In genomic region chr15:51536965-51537574, GRCh38 we compare ENCODE assay signal across 9 cellular contexts.
DNase-seq lines count a peak whose midpoint lies in the region; ATAC-seq and TF ChIP-seq lines count a peak whose summit lies in the region.
"Had no signal": no experiment of that assay in that cellular context is flagged by ENCODE, and none has a peak within 500 bp of the region (broad histone marks: within the 10 kb centered on the region; RNA-seq: fewer than 3 reads in every experiment).

No MANE protein-coding gene starts in this region.

- H3K36me3 ChIP-seq in colonic mucosa (no peaks in the 10 kb centered on the region), neutrophil (peaks cover 36% of the 10 kb centered on the region), vagina (no peaks in the 10 kb centered on the region)

- no peaks in the 10 kb centered on the region for H3K27me3 ChIP-seq in colonic mucosa
- no peaks in the 10 kb centered on the region for H3K27me3 ChIP-seq in neutrophil
- no peaks in the 10 kb centered on the region for H3K27me3 ChIP-seq in vagina

- H3K9me3 ChIP-seq in colonic mucosa (no peaks in the 10 kb centered on the region), neutrophil (no peaks in the 10 kb centered on the region), vagina (no peaks in the 10 kb centered on the region)

- H3K9me3 Mint-ChIP-seq in stimulated activated naive CD8-positive, alpha-beta T cell treated with anti-CD3 and anti-CD28 coated beads, Interleukin-15, amount 100 ng/mL, for 72 hours: peaks cover 0 to 2% of the 10 kb centered on the region in 2 donors

- H3K4me1 ChIP-seq in colonic mucosa (no peaks in the 10 kb centered on the region), neutrophil (ENCODE audit: control insufficient read depth in 1 of 2, insufficient read depth in 1 of 2, low read depth in 1 of 2, low read length in 1 of 2) (no peaks in the 10 kb centered on the region), vagina (no peaks in the 10 kb centered on the region)

- intact Hi-C loops in colonic mucosa (cut with DNase I): no loop called here
- intact Hi-C loops in vagina (cut with DNase I): no loop called here

- H3K9ac ChIP-seq in colonic mucosa (ENCODE audit: low read depth in 2 of 2, low read length in 2 of 2): no peak overlapping the region

- H3K27ac ChIP-seq in colonic mucosa (no peak overlapping the region), neutrophil (peak overlapping the region; percentile 3), vagina (no peak overlapping the region)

- H3K4me3 ChIP-seq in colonic mucosa (no peak overlapping the region), neutrophil (ENCODE audit: low read depth in 1 of 2, low read length in 1 of 2) (no peak overlapping the region), vagina (no peak overlapping the region)

- no peaks in the 10 kb centered on the region for H3K27me3 Mint-ChIP-seq in stimulated activated naive CD8-positive, alpha-beta T cell treated with anti-CD3 and anti-CD28 coated beads, Interleukin-15, amount 100 ng/mL, for 72 hours
- H3K27me3 Mint-ChIP-seq: IgD-negative memory B cell had no signal

- TF ChIP-seq POLR2A in vagina (IDR thresholded peaks at IDR 0.05): no peak

- H3K27ac Mint-ChIP-seq in stimulated activated naive CD8-positive, alpha-beta T cell treated with anti-CD3 and anti-CD28 coated beads, Interleukin-15, amount 100 ng/mL, for 72 hours: no peak overlapping the region
- H3K27ac Mint-ChIP-seq: IgD-negative memory B cell had no signal

- H3K4me1 Mint-ChIP-seq in stimulated activated naive CD8-positive, alpha-beta T cell treated with anti-CD3 and anti-CD28 coated beads, Interleukin-15, amount 100 ng/mL, for 72 hours: no peaks in the 10 kb centered on the region
- H3K4me1 Mint-ChIP-seq: IgD-negative memory B cell had no signal

- DNase-seq in ELR (ENCODE audit: low read depth): peak; percentile 43
- peak; percentile 8 for DNase-seq in M059J (ENCODE audit: low read depth)
- no peak for DNase-seq in colonic mucosa
- no peak for DNase-seq in amygdala (lab: John Stamatoyannopoulos, UW)
- no peak for DNase-seq in stimulated activated naive CD8-positive, alpha-beta T cell treated with anti-CD3 and anti-CD28 coated beads, Interleukin-15, amount 100 ng/mL, for 72 hours
- DNase-seq in vagina (ENCODE audit: extremely low spot score in 2 of 2): no peak

- TF ChIP-seq CTCF in colonic mucosa (IDR thresholded peaks at IDR 0.05) (peak; percentile 38), neutrophil (IDR thresholded peaks at IDR 0.05) (no peak), vagina (IDR thresholded peaks at IDR 0.05) (peak in 1 of 3 experiments; percentile 34)

- H3K4me3 Mint-ChIP-seq in stimulated activated naive CD8-positive, alpha-beta T cell treated with anti-CD3 and anti-CD28 coated beads, Interleukin-15, amount 100 ng/mL, for 72 hours: no peak overlapping the region
- H3K4me3 Mint-ChIP-seq: IgD-negative memory B cell had no signal

- ATAC-seq in GM21526 (IDR thresholded peaks at IDR 0.05; ENCODE audit: low FRiP score, unreplicated experiment): no peak
- no peak for ATAC-seq in stimulated activated naive CD8-positive, alpha-beta T cell treated with anti-CD3 and anti-CD28 coated beads, Interleukin-15, amount 100 ng/mL, for 72 hours

Comparison
In these comparisons a context has a peak if more than half of its experiments do, and no peak if none do; other contexts are left out.
1. DNase-seq: peak in ELR (single experiment) and M059J (single experiment); none in colonic mucosa (single experiment), amygdala (0 of 56), stimulated activated naive CD8-positive, alpha-beta T cell treated with anti-CD3 and anti-CD28 coated beads, Interleukin-15, amount 100 ng/mL, for 72 hours (0 of 2) and vagina (0 of 2).